Comparison of ENCODE assay signal across 20 cellular contexts in genomic region chr2:137118140-137118539, GRCh38.
"Had no signal": no experiment of that assay in that cellular context is flagged by ENCODE, and none has a peak within 500 bp of the region (broad histone marks: within the 10 kb centered on the region; RNA-seq: fewer than 3 reads in every experiment).

No MANE protein-coding gene starts in this region.

- H3K27ac ChIP-seq: upper lobe of left lung, WERI-Rb-1 had no signal

- ATAC-seq: activated CD8-positive, alpha-beta T cell treated with anti-CD3 and anti-CD28 coated beads, Interleukin-2, amount 10 ng/mL, durations not matched to agents 7 days and 5 days; activated naive CD8-positive, alpha-beta T cell treated with anti-CD3 and anti-CD28 coated beads, Interleukin-2, amount 50 U/mL, for 24 hours; left ventricle myocardium superior; natural killer cell; stimulated activated naive CD8-positive, alpha-beta T cell treated with anti-CD3 and anti-CD28 coated beads, Interleukin-15, Interleukin-2, amounts not matched to agents 100 U/mL and 50 U/mL, for 24 hours had no signal

- DNase-seq: activated CD4-positive, alpha-beta T cell treated with anti-CD3 and anti-CD28 coated beads, Interleukin-2, amount 50 U/mL, for 1 hour; activated CD4-positive, CD25-positive, alpha-beta regulatory T cell treated with anti-CD3 and anti-CD28 coated beads, Interleukin-2, amount 50 U/mL, for 72 hours; activated CD8-positive, alpha-beta T cell treated with anti-CD3 and anti-CD28 coated beads, Interleukin-2, amount 10 ng/mL, durations not matched to agents 7 days and 5 days; activated gamma-delta T cell; activated naive CD4-positive, alpha-beta T cell treated with anti-CD3 and anti-CD28 coated beads, Interleukin-2, amount 50 U/mL, for 16 hours; activated naive CD8-positive, alpha-beta T cell treated with anti-CD3 and anti-CD28 coated beads, Interleukin-2, amount 50 U/mL, for 24 hours; anterior cingulate cortex; caudate nucleus; dermis blood vessel endothelial cell; effector CD8-positive, alpha-beta T cell; erythroblast; hippocampal formation; left ventricle myocardium superior; midbrain; natural killer cell; retina; stimulated activated CD4-positive, alpha-beta T cell treated with anti-CD3 and anti-CD28 coated beads, Interleukin-4, amount 100 ng/mL, for 24 hours; stimulated activated naive CD8-positive, alpha-beta T cell treated with anti-CD3 and anti-CD28 coated beads, Interleukin-15, Interleukin-2, amounts not matched to agents 100 U/mL and 50 U/mL, for 24 hours; upper lobe of left lung; WERI-Rb-1 had no signal

- H3K4me1 ChIP-seq: upper lobe of left lung had no signal

- H3K9me3 ChIP-seq: upper lobe of left lung had no signal

- H3K27me3 ChIP-seq: upper lobe of left lung had no signal

- H3K4me3 ChIP-seq: upper lobe of left lung had no signal

- H3K36me3 ChIP-seq: upper lobe of left lung, WERI-Rb-1 had no signal
